In genomic region chr2:83058683-83059082, GRCh38 we compare ENCODE assay signal across 18 cellular contexts.
"Had no signal": no experiment of that assay in that cellular context is flagged by ENCODE, and none has a peak within 500 bp of the region (broad histone marks: within the 10 kb centered on the region; RNA-seq: fewer than 3 reads in every experiment).

No MANE protein-coding gene starts in this region.

- H3K4me1 ChIP-seq: esophagus muscularis mucosa, lower lobe of right lung, psoas muscle, tibial artery had no signal

- H3K36me3 ChIP-seq: esophagus muscularis mucosa, lower lobe of right lung, spleen, tibial artery had no signal

- H3K27me3 ChIP-seq: esophagus muscularis mucosa, spleen, testis, tibial artery had no signal

- H3K4me3 ChIP-seq: esophagus muscularis mucosa, lower lobe of right lung, psoas muscle, skin epidermis, spleen, testis, tibial artery had no signal

- H3K9me3 ChIP-seq: esophagus muscularis mucosa, lower lobe of right lung, psoas muscle, testis, tibial artery had no signal

- DNase-seq: effector CD8-positive, alpha-beta T cell; hypothalamus; left ventricle myocardium superior; lower lobe of right lung; naive thymus-derived CD8-positive, alpha-beta T cell; nephron progenitor cell; nucleus accumbens; posterior cingulate gyrus; psoas muscle; right cardiac atrium; spleen; stimulated activated CD4-positive, alpha-beta T cell treated with anti-CD3 and anti-CD28 coated beads, Interleukin-4, amount 100 ng/mL, for 4 hours; stimulated activated naive CD8-positive, alpha-beta T cell treated with anti-CD3 and anti-CD28 coated beads, Interleukin-15, Interleukin-2, amounts not matched to agents 100 U/mL and 50 U/mL, for 24 hours; substantia nigra; testis; tibial artery had no signal

- H3K27ac ChIP-seq: esophagus muscularis mucosa, lower lobe of right lung, psoas muscle, skin epidermis, spleen, testis, tibial artery had no signal
